Comparison of ENCODE assay signal across 1 cellular context in genomic region chr17:48729335-48730239, GRCh38.
TF ChIP-seq lines count a peak whose summit lies in the region.

No MANE protein-coding gene starts in this region.

TF ChIP-seq in HEK293, 187 proteins besides CTCF, POLR2A, EP300 and RAD21 (continued from another document):
- TF ChIP-seq PBX3 (CRISPR knock-in tag; IDR thresholded peaks at IDR 0.05) = no peak
- TF ChIP-seq ZBTB48 (tag by site-specific recombination; IDR thresholded peaks at IDR 0.05) = no peak
- no peak for TF ChIP-seq ZNF768 (tag by site-specific recombination; IDR thresholded peaks at IDR 0.05)
- TF ChIP-seq IKZF3 (tag by site-specific recombination; IDR thresholded peaks at IDR 0.05) = peak; percentile 7; the same call in 1 of the 2 replicates
- peak; percentile 93 for TF ChIP-seq ZNF335 (tag by site-specific recombination; conservative IDR thresholded peaks at IDR 0.05)
- TF ChIP-seq, protein P1, sequence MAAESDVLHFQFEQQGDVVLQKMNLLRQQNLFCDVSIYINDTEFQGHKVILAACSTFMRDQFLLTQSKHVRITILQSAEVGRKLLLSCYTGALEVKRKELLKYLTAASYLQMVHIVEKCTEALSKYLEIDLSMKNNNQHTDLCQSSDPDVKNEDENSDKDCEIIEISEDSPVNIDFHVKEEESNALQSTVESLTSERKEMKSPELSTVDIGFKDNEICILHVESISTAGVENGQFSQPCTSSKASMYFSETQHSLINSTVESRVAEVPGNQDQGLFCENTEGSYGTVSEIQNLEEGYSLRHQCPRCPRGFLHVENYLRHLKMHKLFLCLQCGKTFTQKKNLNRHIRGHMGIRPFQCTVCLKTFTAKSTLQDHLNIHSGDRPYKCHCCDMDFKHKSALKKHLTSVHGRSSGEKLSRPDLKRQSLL (tag by site-specific recombination; IDR thresholded peaks at IDR 0.05) = peak; percentile 52; the same call in 1 of the 2 replicates
- TF ChIP-seq ZNF621 (tag by site-specific recombination; IDR thresholded peaks at IDR 0.05) = no peak
- TF ChIP-seq MEIS1 (CRISPR knock-in tag; IDR thresholded peaks at IDR 0.05; ENCODE audit: borderline replicate concordance) = no peak
- no peak for TF ChIP-seq ZIC2 (tag by site-specific recombination; IDR thresholded peaks at IDR 0.05)
- no peak for TF ChIP-seq ZNF560 (tag by site-specific recombination; IDR thresholded peaks at IDR 0.05; ENCODE audit: borderline replicate concordance)
- no peak for TF ChIP-seq ZSCAN30 (tag by site-specific recombination; IDR thresholded peaks at IDR 0.05)
- TF ChIP-seq PRDM1 (tag by site-specific recombination; IDR thresholded peaks at IDR 0.05) = peak; percentile 36; the same call in 1 of the 2 replicates
- TF ChIP-seq PRDM10 (tag by site-specific recombination; IDR thresholded peaks at IDR 0.05) = peak; percentile 93
- no peak for TF ChIP-seq WT1 (tag by site-specific recombination; IDR thresholded peaks at IDR 0.05)
